8 cellular contexts compared by ENCODE assay signal in genomic region chr1:66445492-66446181, GRCh38.
DNase-seq lines count a peak whose midpoint lies in the region; ATAC-seq and TF ChIP-seq lines count a peak whose summit lies in the region.

No MANE protein-coding gene starts in this region.

- H3K4me1 ChIP-seq in HCT116 (ENCODE audit: control insufficient read depth in 1 of 2, insufficient read depth in 2 of 2, low read length in 2 of 2) (peaks cover 3 to 18% of the 10 kb centered on the region in 2 experiments; a peak in 2 of 4 replicates), mucosa of rectum (ENCODE audit: control insufficient read depth in 2 of 2, insufficient read depth in 2 of 2, low read length in 2 of 2) (no peaks in the 10 kb centered on the region), thymus (ENCODE audit: control insufficient read depth, insufficient read depth, low read length) (peaks cover 9% of the 10 kb centered on the region)

- RAD21 ChIA-PET in HCT116 (lab: Charles Lee; ENCODE audit: low non-redundant PET in 1 of 2, low total read pairs in 2 of 2, uncharacterized antibody in 2 of 2, unreplicated experiment in 2 of 2): interaction anchor here (1.0 to 3.2 kb wide), 9 partner anchors 9 to 280 kb away, joined by 3 to 23 read pairs (median 5); no protein-coding TSS in a partner anchor

- H3K4me2 ChIP-seq in HCT116 (ENCODE audit: low read length): no peak overlapping the region

- BruUV-seq in HCT116 (replicated peaks; lab: Mats Ljungman, UMichigan): no TSS peak

- H3K4me3 Mint-ChIP-seq in activated naive CD4-positive, alpha-beta T cell treated with anti-CD3 and anti-CD28 coated beads for 36 hours: peak overlapping the region; percentile 74

- H3K9ac ChIP-seq in HCT116 (ENCODE audit: low read length): no peak overlapping the region
- no peak overlapping the region for H3K9ac ChIP-seq in mucosa of rectum (ENCODE audit: low read depth in 1 of 2, low read length in 2 of 2)

- peak overlapping the region; percentile 72 for H2AFZ ChIP-seq in HCT116 (ENCODE audit: low read depth, low read length, poor library complexity, severe bottlenecking)

- no peak for TF ChIP-seq CTCF in HCT116 (IDR thresholded peaks at IDR 0.05 in 2 of 3, conservative IDR thresholded peaks at IDR 0.05 in 1 of 3; ENCODE audit: borderline replicate concordance in 1 of 3, insufficient read depth in 1 of 3, low read depth in 2 of 3, low read length in 2 of 3)
- no peak for TF ChIP-seq CTCF in foreskin fibroblast (IDR thresholded peaks at IDR 0.05; ENCODE audit: low read depth, low read length)

- no peak for DNase-seq in HCT116 (ENCODE audit: low read depth, low spot score)
- peak; percentile 9 for DNase-seq in NOMO-1 treated with dmso at 0.1 percent for 144 hours (lab: John Stamatoyannopoulos, UW; ENCODE audit: unreplicated experiment)
- DNase-seq in activated naive CD4-positive, alpha-beta T cell treated with anti-CD3 and anti-CD28 coated beads for 36 hours: peak; percentile 82
- no peak for DNase-seq in NCI-H146 (lab: John Stamatoyannopoulos, UW)
- no peak for DNase-seq in foreskin fibroblast

- CTCF ChIA-PET in HCT116 (lab: Charles Lee): interaction anchor here (1.0 to 6.5 kb wide), 16 partner anchors 9 to 752 kb away, joined by 3 to 122 read pairs (median 6); no protein-coding TSS in a partner anchor
- CTCF ChIA-PET in activated naive CD4-positive, alpha-beta T cell treated with anti-CD3 and anti-CD28 coated beads for 36 hours (lab: Charles Lee): interaction anchor here (0.6 to 6.8 kb wide), 51 partner anchors 8 to 1209 kb away, joined by 3 to 474 read pairs (median 5); no protein-coding TSS in a partner anchor

- intact Hi-C loops in HCT116 (cut with micrococcal nuclease): loop anchor here (1.0 to 2.0 kb wide), 3 partner anchors 57 to 486 kb away; no protein-coding TSS in a partner anchor
- intact Hi-C loops in activated naive CD4-positive, alpha-beta T cell treated with anti-CD3 and anti-CD28 coated beads for 36 hours (cut with micrococcal nuclease): loop anchor here (1.0 to 10.0 kb wide), 17 partner anchors 9 to 1381 kb away; partner anchors contain the start of genes LEPR and LEPROT

- POLR2A ChIA-PET in HCT116 (lab: Charles Lee): interaction anchor here (1.1 to 1.4 kb wide), 5 partner anchors 103 to 195 kb away, joined by 3 to 6 read pairs (median 4); no protein-coding TSS in a partner anchor

- no peak for TF ChIP-seq POLR2A in HCT116 (IDR thresholded peaks at IDR 0.05; ENCODE audit: borderline replicate concordance, extremely low read depth, insufficient read depth, insufficient read length)

- no peak overlapping the region for H3K4me3 ChIP-seq in HCT116 (replicated peaks in 1 of 2; ENCODE audit: low read depth in 1 of 2, low read length in 2 of 2)
- no peak overlapping the region for H3K4me3 ChIP-seq in mucosa of rectum (ENCODE audit: low read length in 2 of 2)
- no peak overlapping the region for H3K4me3 ChIP-seq in thymus (ENCODE audit: low read length)
- H3K4me3 ChIP-seq in foreskin fibroblast (ENCODE audit: low read depth in 1 of 2, low read length in 2 of 2): no peak overlapping the region

- H3K27me3 ChIP-seq in HCT116 (ENCODE audit: insufficient read depth, low read length): no peaks in the 10 kb centered on the region
- no peaks in the 10 kb centered on the region for H3K27me3 ChIP-seq in mucosa of rectum (ENCODE audit: control insufficient read depth in 2 of 2, insufficient read depth in 2 of 2, low read length in 2 of 2)
- H3K27me3 ChIP-seq in thymus (ENCODE audit: control insufficient read depth, insufficient read depth): no peaks in the 10 kb centered on the region

- no peaks in the 10 kb centered on the region for H3K79me2 ChIP-seq in HCT116 (ENCODE audit: insufficient read depth, low read length)

- peak; percentile 85 for ATAC-seq in GM18498 (IDR thresholded peaks at IDR 0.05; ENCODE audit: unreplicated experiment)
- ATAC-seq in HCT116: no peak

- H3K27ac ChIP-seq in HCT116 (ENCODE audit: low read depth, low read length): no peak overlapping the region
- peak overlapping the region; percentile 53 to 54 for H3K27ac ChIP-seq in mucosa of rectum (ENCODE audit: low read depth in 2 of 2, low read length in 2 of 2)
- peak overlapping the region; percentile 97 for H3K27ac ChIP-seq in thymus (ENCODE audit: low read depth)

- H3K9me3 Mint-ChIP-seq in activated naive CD4-positive, alpha-beta T cell treated with anti-CD3 and anti-CD28 coated beads for 36 hours: no peaks in the 10 kb centered on the region

- no peaks in the 10 kb centered on the region for H3K9me2 ChIP-seq in HCT116 (ENCODE audit: insufficient read depth)

- 28% methylated on average over 5 of the region's 5 CpGs for WGBS in thymus

- H3K9me3 ChIP-seq in HCT116 (ENCODE audit: control insufficient read depth in 1 of 2, insufficient read depth in 1 of 2, low read depth in 1 of 2, low read length in 2 of 2) (no peaks in the 10 kb centered on the region), mucosa of rectum (ENCODE audit: control insufficient read depth in 2 of 2, low read length in 2 of 2) (no peaks in the 10 kb centered on the region), thymus (ENCODE audit: control insufficient read depth) (no peaks in the 10 kb centered on the region)

- H3K36me3 Mint-ChIP-seq in activated naive CD4-positive, alpha-beta T cell treated with anti-CD3 and anti-CD28 coated beads for 36 hours (ENCODE audit: low read depth): no peaks in the 10 kb centered on the region

- TF ChIP-seq RAD21 in HCT116 (IDR thresholded peaks at IDR 0.05; ENCODE audit: low read depth): no peak

- H3K27me3 Mint-ChIP-seq in activated naive CD4-positive, alpha-beta T cell treated with anti-CD3 and anti-CD28 coated beads for 36 hours (ENCODE audit: low read depth): peaks cover 5% of the 10 kb centered on the region

- peaks cover 26% of the 10 kb centered on the region for H3K4me1 Mint-ChIP-seq in activated naive CD4-positive, alpha-beta T cell treated with anti-CD3 and anti-CD28 coated beads for 36 hours (ENCODE audit: low read depth)

- H3K27ac Mint-ChIP-seq in activated naive CD4-positive, alpha-beta T cell treated with anti-CD3 and anti-CD28 coated beads for 36 hours: peak overlapping the region; percentile 92

- H3K36me3 ChIP-seq in HCT116 (ENCODE audit: control insufficient read depth in 1 of 2, insufficient read depth in 2 of 2, low read length in 2 of 2): no peaks in the 10 kb centered on the region
- no peaks in the 10 kb centered on the region for H3K36me3 ChIP-seq in mucosa of rectum (ENCODE audit: control insufficient read depth in 2 of 2, insufficient read depth in 2 of 2, low read length in 2 of 2)
- no peaks in the 10 kb centered on the region for H3K36me3 ChIP-seq in thymus (ENCODE audit: control insufficient read depth, insufficient read depth)

- H4K20me1 ChIP-seq in HCT116 (ENCODE audit: insufficient read depth): no peaks in the 10 kb centered on the region

TF ChIP-seq in HCT116, 20 proteins besides CTCF, POLR2A, EP300 and RAD21:
- no peak for TF ChIP-seq ZNF274 (IDR thresholded peaks at IDR 0.05; ENCODE audit: low read depth, low read length)
- no peak for TF ChIP-seq SP1 (IDR thresholded peaks at IDR 0.05; ENCODE audit: low read depth)
- no peak for TF ChIP-seq CBX3 (IDR thresholded peaks at IDR 0.05; ENCODE audit: low read depth)
- TF ChIP-seq EZH2phosphoT487 (IDR thresholded peaks at IDR 0.05; ENCODE audit: borderline replicate concordance): no peak
- TF ChIP-seq FOSL1 (IDR thresholded peaks at IDR 0.05; ENCODE audit: low read depth): no peak
- TF ChIP-seq POLR2AphosphoS5 (IDR thresholded peaks at IDR 0.05; ENCODE audit: low read depth, low read length): no peak
- no peak for TF ChIP-seq EGR1 (IDR thresholded peaks at IDR 0.05; ENCODE audit: low read depth)

Comparison
In these comparisons a context has a peak if more than half of its experiments do, and no peak if none do; other contexts are left out.
1. DNase-seq: peak in NOMO-1 treated with dmso at 0.1 percent for 144 hours (single experiment) and activated naive CD4-positive, alpha-beta T cell treated with anti-CD3 and anti-CD28 coated beads for 36 hours (single experiment); none in HCT116 (single experiment), NCI-H146 (single experiment) and foreskin fibroblast (0 of 2).